ENCODE assay signal across 1 cellular context in the genomic region with DNA sequence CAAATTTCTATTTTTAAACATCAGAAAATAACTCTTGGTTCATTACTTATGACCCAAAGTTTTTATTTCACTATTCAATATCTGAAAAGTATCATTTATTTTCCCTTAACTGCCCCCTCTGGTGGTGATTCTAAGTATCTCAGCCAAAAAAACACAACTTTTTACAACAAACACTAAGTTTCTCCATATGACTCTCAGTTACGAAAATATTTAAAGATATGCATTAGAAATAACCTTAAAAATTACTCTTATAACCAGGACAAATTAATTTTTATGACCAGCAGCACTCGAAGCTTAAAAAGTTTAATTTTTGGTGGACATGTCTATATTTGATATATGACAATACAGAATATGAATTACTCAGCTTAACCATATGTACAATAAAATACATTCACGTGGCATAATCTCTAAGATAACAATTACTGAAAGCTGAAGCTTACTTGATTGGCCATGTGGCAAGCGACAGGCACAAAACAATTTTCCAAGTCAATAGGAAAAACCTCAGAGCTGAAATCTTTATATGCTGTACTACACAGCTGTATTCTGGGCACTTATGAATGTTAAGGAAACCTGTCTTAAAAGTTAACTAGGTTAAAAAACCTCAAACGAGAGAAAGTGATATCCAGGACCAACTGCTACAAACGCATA.
TF ChIP-seq lines count a peak whose summit lies in the region.

No MANE protein-coding gene starts in this region.

TF ChIP-seq in IMR-90, 13 proteins besides CTCF, POLR2A, EP300 and RAD21:
- TF ChIP-seq SMC3 (IDR thresholded peaks at IDR 0.05; ENCODE audit: low read depth, low read length) = peak; percentile 45; the same call in 1 of the 2 replicates
- TF ChIP-seq MXI1 (IDR thresholded peaks at IDR 0.05; ENCODE audit: borderline replicate concordance, low read depth, low read length) = peak; percentile 76
- TF ChIP-seq RCOR1 (IDR thresholded peaks at IDR 0.05; ENCODE audit: insufficient replicate concordance, low read length) = no peak
